Comparison of ENCODE assay signal across 19 cellular contexts in genomic region chr5:90297045-90297764, GRCh38.
"Had no signal": no experiment of that assay in that cellular context is flagged by ENCODE, and none has a peak within 500 bp of the region (broad histone marks: within the 10 kb centered on the region; RNA-seq: fewer than 3 reads in every experiment).

No MANE protein-coding gene starts in this region.

- H3K36me3 Mint-ChIP-seq: activated naive CD8-positive, alpha-beta T cell treated with anti-CD3 and anti-CD28 coated beads, Interleukin-2, amount 10 ng/mL, durations not matched to agents 7 days and 5 days; naive B cell; type B pancreatic cell had no signal

- ATAC-seq: activated CD8-positive, alpha-beta T cell treated with anti-CD3 and anti-CD28 coated beads, Interleukin-2, amount 10 ng/mL, durations not matched to agents 7 days and 5 days; foreskin keratinocyte; left colon; pancreas; stimulated activated naive CD8-positive, alpha-beta T cell treated with anti-CD3 and anti-CD28 coated beads, Interleukin-15, amount 100 ng/mL, for 72 hours; T-helper 17 cell had no signal

- DNase-seq: activated B cell treated with CpG ODN at 0.5 μM for 24 hours; activated CD4-positive, alpha-beta T cell treated with anti-CD3 and anti-CD28 coated beads, Interleukin-2, amount 10 ng/mL, durations not matched to agents 24 days and 14 days; activated CD8-positive, alpha-beta memory T cell treated with anti-CD3 and anti-CD28 coated beads, Interleukin-2, amount 50 U/mL, for 48 hours; activated CD8-positive, alpha-beta T cell treated with anti-CD3 and anti-CD28 coated beads, Interleukin-2, amount 10 ng/mL, durations not matched to agents 7 days and 5 days; activated naive CD4-positive, alpha-beta T cell; activated naive CD8-positive, alpha-beta T cell treated with anti-CD3 and anti-CD28 coated beads, Interleukin-2, amount 10 ng/mL, durations not matched to agents 7 days and 5 days; effector memory CD4-positive, alpha-beta T cell; foreskin keratinocyte; left colon; mammary epithelial cell; naive B cell; pancreas; sigmoid colon; spleen; stimulated activated naive CD8-positive, alpha-beta T cell treated with anti-CD3 and anti-CD28 coated beads, Interleukin-15, amount 100 ng/mL, for 72 hours; T-helper 17 cell had no signal

- H3K9me3 Mint-ChIP-seq: activated B cell treated with CpG ODN at 0.5 μM for 24 hours; activated CD4-positive, alpha-beta T cell treated with anti-CD3 and anti-CD28 coated beads, Interleukin-2, amount 10 ng/mL, durations not matched to agents 24 days and 14 days; activated naive CD8-positive, alpha-beta T cell treated with anti-CD3 and anti-CD28 coated beads, Interleukin-2, amount 10 ng/mL, durations not matched to agents 7 days and 5 days; stimulated activated naive CD8-positive, alpha-beta T cell treated with anti-CD3 and anti-CD28 coated beads, Interleukin-15, amount 100 ng/mL, for 72 hours had no signal

- H3K4me3 Mint-ChIP-seq: activated B cell treated with CpG ODN at 0.5 μM for 24 hours; activated CD4-positive, alpha-beta T cell treated with anti-CD3 and anti-CD28 coated beads, Interleukin-2, amount 10 ng/mL, durations not matched to agents 24 days and 14 days; activated CD8-positive, alpha-beta T cell treated with anti-CD3 and anti-CD28 coated beads, Interleukin-2, amount 10 ng/mL, durations not matched to agents 7 days and 5 days; activated naive CD8-positive, alpha-beta T cell treated with anti-CD3 and anti-CD28 coated beads, Interleukin-2, amount 10 ng/mL, durations not matched to agents 7 days and 5 days; dendritic cell treated with granulocyte-macrophage colony-stimulating factor and Interleukin-4, amounts not matched to agents 40 ng/mL and 50 ng/mL, for 4 days; naive B cell; stimulated activated naive CD8-positive, alpha-beta T cell treated with anti-CD3 and anti-CD28 coated beads, Interleukin-15, amount 100 ng/mL, for 72 hours; T-helper 17 cell; type B pancreatic cell had no signal

- H3K27me3 Mint-ChIP-seq: activated CD4-positive, alpha-beta T cell treated with anti-CD3 and anti-CD28 coated beads, Interleukin-2, amount 10 ng/mL, durations not matched to agents 24 days and 14 days; dendritic cell treated with granulocyte-macrophage colony-stimulating factor and Interleukin-4, amounts not matched to agents 40 ng/mL and 50 ng/mL, for 4 days; type B pancreatic cell had no signal

- H3K4me1 Mint-ChIP-seq: activated CD4-positive, alpha-beta T cell treated with anti-CD3 and anti-CD28 coated beads, Interleukin-2, amount 10 ng/mL, durations not matched to agents 24 days and 14 days; activated naive CD8-positive, alpha-beta T cell treated with anti-CD3 and anti-CD28 coated beads, Interleukin-2, amount 10 ng/mL, durations not matched to agents 7 days and 5 days; stimulated activated naive CD8-positive, alpha-beta T cell treated with anti-CD3 and anti-CD28 coated beads, Interleukin-15, amount 100 ng/mL, for 72 hours; T-helper 17 cell had no signal

- H3K4me3 ChIP-seq: breast epithelium, pancreas, sigmoid colon, spleen had no signal
